In the genomic region with DNA sequence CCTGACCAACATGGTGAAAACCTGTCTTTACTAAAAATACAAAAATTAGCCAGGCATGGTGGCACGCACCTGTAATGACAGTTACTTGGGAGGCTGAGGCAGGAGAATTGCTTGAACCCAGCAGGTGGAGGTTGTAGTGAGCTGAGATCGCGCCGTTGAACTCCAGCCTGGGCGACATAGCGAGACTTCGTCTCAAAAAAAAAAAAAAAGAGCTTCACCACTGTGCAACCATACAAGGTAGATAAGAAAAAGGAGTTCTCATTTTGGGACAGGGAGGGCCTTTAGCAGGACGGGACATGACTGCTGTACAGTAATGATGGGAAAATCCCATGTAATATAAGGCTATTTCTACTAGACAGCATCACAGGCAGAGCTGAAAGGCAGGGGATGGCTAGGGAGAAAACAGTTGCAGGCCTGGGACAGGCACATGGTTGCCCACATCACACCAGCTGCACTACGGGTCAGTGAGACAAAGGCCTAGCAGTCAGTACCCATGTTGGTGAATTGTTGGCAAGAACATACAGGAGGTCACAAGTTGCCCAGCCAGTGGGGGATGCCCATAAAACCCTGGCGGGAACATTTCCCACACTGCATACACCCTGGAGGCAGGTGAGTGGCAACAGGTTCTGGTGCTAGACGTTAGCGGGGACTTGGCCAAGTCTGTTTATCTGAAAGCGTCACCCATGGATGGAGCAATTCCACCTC, we compare ENCODE assay signal across 23 cellular contexts. TPM values are rescaled to one million over a fixed set of nuclear protein-coding genes. Genes with fewer than 3 reads are reported as not detected.
DNase-seq lines count a peak whose midpoint lies in the region; ATAC-seq, FAIRE-seq and TF ChIP-seq lines count a peak whose summit lies in the region.
"Had no signal": no experiment of that assay in that cellular context is flagged by ENCODE, and none has a peak within 500 bp of the region (broad histone marks: within the 10 kb centered on the region; RNA-seq: fewer than 3 reads in every experiment).

No MANE protein-coding gene starts in this region.

- no peak for ATAC-seq in HG03159 (IDR thresholded peaks at IDR 0.05; ENCODE audit: unreplicated experiment)
- ATAC-seq: A549; activated naive CD4-positive, alpha-beta T cell treated with anti-CD3 and anti-CD28 coated beads, Interleukin-2, amount 50 U/mL, for 72 hours; mucosa of descending colon had no signal

- H3K4me1 ChIP-seq in left ventricle myocardium inferior (peaks cover 97% of the 10 kb centered on the region), right atrium auricular region (peaks cover 0 to 55% of the 10 kb centered on the region in 2 donors), small intestine (ENCODE audit: control insufficient read depth in 2 of 2, insufficient read depth in 1 of 2, low read depth in 1 of 2, low read length in 1 of 2) (peaks cover 0 to 4% of the 10 kb centered on the region in 2 donors)

- peaks cover under 1% of the 10 kb centered on the region for H3K36me3 ChIP-seq in left ventricle myocardium inferior
- H3K36me3 ChIP-seq in right atrium auricular region: peaks cover 6% of the 10 kb centered on the region
- no peaks in the 10 kb centered on the region for H3K36me3 ChIP-seq in small intestine (ENCODE audit: control insufficient read depth in 2 of 2, insufficient read depth in 2 of 2, low read length in 2 of 2)
- H3K36me3 ChIP-seq: cardiac muscle cell, thyroid gland had no signal

- H3K27me3 ChIP-seq in left ventricle myocardium inferior (ENCODE audit: low read depth) (no peaks in the 10 kb centered on the region), right atrium auricular region (no peaks in the 10 kb centered on the region), small intestine (ENCODE audit: control insufficient read depth in 2 of 2, insufficient read depth in 2 of 2, low read length in 2 of 2) (no peaks in the 10 kb centered on the region)
- H3K27me3 ChIP-seq: cardiac muscle cell, thyroid gland had no signal

- no peaks in the 10 kb centered on the region for H3K9me3 ChIP-seq in left ventricle myocardium inferior (replicated peaks)
- H3K9me3 ChIP-seq in right atrium auricular region: no peaks in the 10 kb centered on the region
- H3K9me3 ChIP-seq in small intestine (ENCODE audit: control insufficient read depth, low read depth): no peaks in the 10 kb centered on the region
- H3K9me3 ChIP-seq: A549, mucosa of descending colon, thyroid gland had no signal

- FAIRE-seq in small intestine (lab: Jason Lieb, UNC): no peak
- FAIRE-seq: A549, endometrium, frontal cortex had no signal

- intact Hi-C loops in left ventricle myocardium inferior (cut with micrococcal nuclease): no loop called here

- WGBS in small intestine, 3 donors: 95 to 98% (median 95%) methylated on average over 13 of the region's 13 CpGs

- TF ChIP-seq CTCF in left ventricle myocardium inferior (IDR thresholded peaks at IDR 0.05; ENCODE audit: borderline replicate concordance) (no peak), right atrium auricular region (IDR thresholded peaks at IDR 0.05) (no peak)

- DNase-seq in left ventricle myocardium inferior (no peak), right atrium auricular region (ENCODE audit: low spot score) (no peak), caudate nucleus (lab: John Stamatoyannopoulos, UW) (peak in 24 of 61 donors; percentile 11 to 63 (median 25)), midbrain (lab: John Stamatoyannopoulos, UW) (peak; percentile 43), superior temporal gyrus (ENCODE audit: extremely low spot score) (peak; percentile 62), small intestine (no peak)
- no peak for DNase-seq in activated T-cell treated with anti-CD3 and anti-CD28 coated beads, Interleukin-2, amount 50 U/mL, for 1 hour
- DNase-seq: activated CD4-positive, alpha-beta T cell treated with anti-CD3 and anti-CD28 coated beads, Interleukin-2, amount 10 ng/mL, durations not matched to agents 7 days and 5 days; activated CD8-positive, alpha-beta memory T cell treated with anti-CD3 and anti-CD28 coated beads, Interleukin-2, amount 50 U/mL, for 4 hours; AML-193; DMS153; GOT3; NCI-H446 treated with DMSO at 0.1 percent for 48 hours; thyroid gland had no signal

- H3K27ac ChIP-seq in left ventricle myocardium inferior (replicated peaks): peak overlapping the region; percentile 99
- peak overlapping the region in 1 of 2 donors; percentile 95 for H3K27ac ChIP-seq in right atrium auricular region
- peak overlapping the region; percentile 16 for H3K27ac ChIP-seq in caudate nucleus (ENCODE audit: low read depth, low read length)
- H3K27ac ChIP-seq in small intestine (ENCODE audit: low read depth in 1 of 2, low read length in 1 of 2): no peak overlapping the region
- H3K27ac ChIP-seq: A549, cardiac muscle cell, HL-60, thyroid gland, VCaP had no signal

- H3K4me3 ChIP-seq in left ventricle myocardium inferior (no peak overlapping the region), right atrium auricular region (no peak overlapping the region), small intestine (ENCODE audit: low read depth in 1 of 2, low read length in 2 of 2) (no peak overlapping the region)
- H3K4me3 ChIP-seq: A549, cardiac muscle cell, mucosa of descending colon, thyroid gland had no signal

RNA-seq across cellular contexts. Expression of gene TANGO2, which starts 5.4 kb away (rescaled TPM):
- total RNA-seq in left ventricle myocardium inferior: 71.7 TPM
- 100 to 1,000 TPM in 1 of 2 donors, 10 to 100 TPM in 1; 95.2 to 101 TPM for total RNA-seq in right atrium auricular region
- polyA plus RNA-seq in small intestine: 10 to 100 TPM; 19.0 to 23.3 (median 22.7) TPM

RNA-seq across cellular contexts. Expression of gene ARVCF, which starts 9.7 kb away (rescaled TPM):
- total RNA-seq in left ventricle myocardium inferior (25.4 TPM), right atrium auricular region (10 to 100 TPM; 16.7 to 35.8 TPM)
- polyA plus RNA-seq in small intestine: 10 to 100 TPM in 1 of 3 donors, 1 to 10 TPM in 2; 2.2 to 11.7 (median 2.9) TPM

RNA-seq across cellular contexts. Expression of gene DGCR8, which starts 53.7 kb away (rescaled TPM):
- total RNA-seq in left ventricle myocardium inferior (16.8 TPM), right atrium auricular region (10 to 100 TPM in 1 of 2 donors, 1 to 10 TPM in 1; 8.3 to 12.1 TPM)
- 10 to 100 TPM; 17.0 to 18.1 (median 17.3) TPM for polyA plus RNA-seq in small intestine

Comparison
In these comparisons a context has a peak if more than half of its experiments do, and no peak if none do; other contexts are left out.
1. DNase-seq: peak in midbrain (single experiment) and superior temporal gyrus (single experiment); none in left ventricle myocardium inferior (single experiment), right atrium auricular region (single experiment), small intestine (single experiment) and activated T-cell treated with anti-CD3 and anti-CD28 coated beads, Interleukin-2, amount 50 U/mL, for 1 hour (single experiment).
2. H3K27ac ChIP-seq: peak in left ventricle myocardium inferior (single experiment) and caudate nucleus (single experiment); none in small intestine (0 of 2).